In genomic region chr11:44978961-44979331, GRCh38 we compare ENCODE assay signal across 9 cellular contexts. TPM values are rescaled to one million over a fixed set of nuclear protein-coding genes. Genes with fewer than 3 reads are reported as not detected.
DNase-seq lines count a peak whose midpoint lies in the region; ATAC-seq and TF ChIP-seq lines count a peak whose summit lies in the region.
"Had no signal": no experiment of that assay in that cellular context is flagged by ENCODE, and none has a peak within 500 bp of the region (broad histone marks: within the 10 kb centered on the region; RNA-seq: fewer than 3 reads in every experiment).

No MANE protein-coding gene starts in this region.

- DNase-seq in NCI-H69 (lab: John Stamatoyannopoulos, UW) (peak; percentile 99), tibial nerve (ENCODE audit: low spot score in 2 of 2) (no peak), NCI-H2227 (lab: John Stamatoyannopoulos, UW; ENCODE audit: unreplicated experiment) (no peak)
- no peak for DNase-seq in naive thymus-derived CD8-positive, alpha-beta T cell
- DNase-seq: psoas muscle had no signal

- H3K9me3 Mint-ChIP-seq in stimulated activated memory B cell treated with anti-CD40 and anti-IgM and Interleukin-4, amounts not matched to agents 10 μg/mL and 1 μg/mL and 100 μg/mL, for 72 hours = no peaks in the 10 kb centered on the region
- no peaks in the 10 kb centered on the region for H3K9me3 Mint-ChIP-seq in naive thymus-derived CD8-positive, alpha-beta T cell

- peaks cover 8% of the 10 kb centered on the region for H3K27me3 Mint-ChIP-seq in stimulated activated memory B cell treated with anti-CD40 and anti-IgM and Interleukin-4, amounts not matched to agents 10 μg/mL and 1 μg/mL and 100 μg/mL, for 72 hours
- peaks cover 0 to 3% (median 0%) of the 10 kb centered on the region in 5 donors for H3K27me3 Mint-ChIP-seq in naive thymus-derived CD8-positive, alpha-beta T cell

- no peaks in the 10 kb centered on the region for H3K27me3 ChIP-seq in tibial nerve

- no peak overlapping the region for H3K4me3 Mint-ChIP-seq in stimulated activated memory B cell treated with anti-CD40 and anti-IgM and Interleukin-4, amounts not matched to agents 10 μg/mL and 1 μg/mL and 100 μg/mL, for 72 hours
- H3K4me3 Mint-ChIP-seq in naive thymus-derived CD8-positive, alpha-beta T cell = peak overlapping the region in 1 of 10 donors; percentile 18

- no peak for TF ChIP-seq POLR2A in tibial nerve (IDR thresholded peaks at IDR 0.05)

- peak; percentile 38 for ATAC-seq in esophagus mucosa
- no peak for ATAC-seq in stimulated activated memory B cell treated with anti-CD40 and anti-IgM and Interleukin-4, amounts not matched to agents 10 μg/mL and 1 μg/mL and 100 μg/mL, for 72 hours
- no peak for ATAC-seq in naive thymus-derived CD8-positive, alpha-beta T cell
- ATAC-seq in HG03039 (IDR thresholded peaks at IDR 0.05; ENCODE audit: unreplicated experiment) = no peak
- ATAC-seq: psoas muscle had no signal

- H3K9me3 ChIP-seq in KOPT-K1 (ENCODE audit: insufficient read depth, low read length, poor library complexity, severe bottlenecking) (no peaks in the 10 kb centered on the region), tibial nerve (no peaks in the 10 kb centered on the region)
- H3K9me3 ChIP-seq: psoas muscle had no signal

- WGBS in tibial nerve, 2 donors = 77 to 80% methylated on average over 1 of the region's 1 CpG

- H3K4me1 Mint-ChIP-seq in stimulated activated memory B cell treated with anti-CD40 and anti-IgM and Interleukin-4, amounts not matched to agents 10 μg/mL and 1 μg/mL and 100 μg/mL, for 72 hours = peaks cover 8% of the 10 kb centered on the region
- H3K4me1 Mint-ChIP-seq in naive thymus-derived CD8-positive, alpha-beta T cell = peaks cover 2 to 20% (median 7%) of the 10 kb centered on the region in 4 donors

- no peaks in the 10 kb centered on the region for H3K36me3 ChIP-seq in KOPT-K1 (ENCODE audit: insufficient read depth, low read length)
- no peaks in the 10 kb centered on the region for H3K36me3 ChIP-seq in tibial nerve

- no peak for TF ChIP-seq EP300 in tibial nerve (IDR thresholded peaks at IDR 0.05)

- no peak overlapping the region for H3K4me3 ChIP-seq in tibial nerve
- H3K4me3 ChIP-seq: psoas muscle had no signal

- H3K4me1 ChIP-seq in tibial nerve = peaks cover 0 to 36% (median 11%) of the 10 kb centered on the region in 4 donors
- H3K4me1 ChIP-seq: psoas muscle had no signal

- POLR2A ChIA-PET in naive thymus-derived CD8-positive, alpha-beta T cell (lab: Charles Lee) = no interaction called here

- H3K27ac ChIP-seq in KOPT-K1 (ENCODE audit: low read depth, low read length, poor library complexity, severe bottlenecking) (peak overlapping the region; percentile 55), tibial nerve (no peak overlapping the region)
- H3K27ac ChIP-seq: psoas muscle had no signal

- H3K27ac Mint-ChIP-seq in stimulated activated memory B cell treated with anti-CD40 and anti-IgM and Interleukin-4, amounts not matched to agents 10 μg/mL and 1 μg/mL and 100 μg/mL, for 72 hours = peak overlapping the region; percentile 34
- peak overlapping the region in 3 of 10 donors; percentile 8 to 34 (median 31) for H3K27ac Mint-ChIP-seq in naive thymus-derived CD8-positive, alpha-beta T cell

- no peak for TF ChIP-seq CTCF in tibial nerve (IDR thresholded peaks at IDR 0.05)

- H3K36me3 Mint-ChIP-seq in stimulated activated memory B cell treated with anti-CD40 and anti-IgM and Interleukin-4, amounts not matched to agents 10 μg/mL and 1 μg/mL and 100 μg/mL, for 72 hours = no peaks in the 10 kb centered on the region
- no peaks in the 10 kb centered on the region for H3K36me3 Mint-ChIP-seq in naive thymus-derived CD8-positive, alpha-beta T cell

RNA-seq across cellular contexts. Expression of gene TP53I11, which starts 28.3 kb away (rescaled TPM):
- total RNA-seq in esophagus mucosa (18.1 TPM), tibial nerve (100 to 1,000 TPM in 1 of 4 donors, 10 to 100 TPM in 3; 50.7 to 133 (median 60.6) TPM)
- 1 to 10 TPM; 5.0 to 5.7 TPM for total RNA-seq in naive thymus-derived CD8-positive, alpha-beta T cell
- polyA plus RNA-seq in naive thymus-derived CD8-positive, alpha-beta T cell = 1 to 10 TPM; 1.1 to 8.4 (median 1.7) TPM
